23 cellular contexts compared by ENCODE assay signal in the genomic region with DNA sequence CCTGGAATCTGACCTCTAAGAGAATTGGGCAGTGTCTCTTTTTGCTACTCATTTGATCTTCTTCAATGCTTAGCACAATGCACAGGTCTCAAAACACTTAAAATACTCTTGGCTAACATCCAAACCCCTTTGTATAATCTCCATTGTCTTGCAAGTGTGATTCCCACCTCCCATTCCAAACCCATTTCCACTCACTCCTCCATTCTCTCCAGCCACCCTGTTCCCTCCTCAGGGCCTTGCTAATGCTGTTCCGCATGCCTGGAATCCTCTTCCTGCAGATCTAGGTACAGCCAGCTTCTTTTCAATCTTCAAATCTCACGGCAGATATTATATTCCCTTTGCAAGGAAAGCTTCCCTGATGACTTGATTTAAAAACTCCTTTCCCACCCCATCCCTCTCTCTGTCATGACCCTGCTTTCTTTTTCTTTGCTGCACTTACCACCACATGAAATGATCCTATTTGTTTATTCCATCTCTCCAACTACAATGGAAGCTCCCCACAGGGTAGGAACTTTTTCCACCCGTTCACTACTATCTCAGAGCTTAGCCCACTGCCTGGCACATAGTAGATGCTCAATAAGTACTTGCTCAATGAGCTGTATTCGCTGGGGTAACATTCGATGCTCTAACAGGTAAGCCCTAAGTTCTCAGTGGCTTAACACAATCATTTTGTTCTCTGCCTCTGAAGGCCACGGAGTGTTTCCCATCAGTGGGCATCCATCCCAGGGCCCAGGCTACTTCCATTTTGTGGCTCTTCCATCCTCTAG.
"Had no signal": no experiment of that assay in that cellular context is flagged by ENCODE, and none has a peak within 500 bp of the region (broad histone marks: within the 10 kb centered on the region; RNA-seq: fewer than 3 reads in every experiment).

No MANE protein-coding gene starts in this region.

- DNase-seq: activated CD4-positive, alpha-beta T cell treated with anti-CD3 and anti-CD28 coated beads for 48 hours; activated CD4-positive, alpha-beta T cell treated with anti-CD3 and anti-CD28 coated beads, Interleukin-2, amount 50 U/mL, for 48 hours; activated CD8-positive, alpha-beta memory T cell treated with anti-CD3 and anti-CD28 coated beads for 24 hours; activated effector memory CD4-positive, alpha-beta T cell treated with Interleukin-2 at 50 U/mL for 16 hours; activated naive CD4-positive, alpha-beta T cell treated with Interleukin-2 at 50 U/mL for 16 hours; anterior cingulate cortex; dermis blood vessel endothelial cell; effector CD4-positive, alpha-beta T cell; esophagus squamous epithelium; foreskin melanocyte; left ventricle myocardium superior; mucosa of descending colon; pancreas; sigmoid colon; small intestine; stimulated activated CD4-positive, alpha-beta T cell treated with anti-CD3 and anti-CD28 coated beads, Interleukin-15, amount 100 ng/mL, for 24 hours; stimulated activated CD4-positive, alpha-beta T cell treated with anti-CD3 and anti-CD28 coated beads, Interleukin-2, amount 100 ng/mL, for 24 hours; stimulated activated naive B cell treated with anti-CD40 and anti-IgM and Interleukin-4, amounts not matched to agents 10 μg/mL and 1 μg/mL and 100 μg/mL, for 72 hours; testis; transverse colon had no signal

- H3K4me1 ChIP-seq: esophagus squamous epithelium, pancreas, prostate gland, transverse colon had no signal

- H3K27ac ChIP-seq: epithelial cell of prostate, esophagus squamous epithelium, pancreas, prostate gland, testis, transverse colon, VCaP had no signal

- H3K4me3 ChIP-seq: esophagus squamous epithelium, mucosa of descending colon, pancreas, prostate gland, sigmoid colon, testis, transverse colon had no signal

- H3K27me3 ChIP-seq: esophagus squamous epithelium, pancreas, sigmoid colon, testis, transverse colon had no signal

- H3K36me3 ChIP-seq: esophagus squamous epithelium, pancreas, prostate gland, sigmoid colon, transverse colon had no signal

- H3K9me3 ChIP-seq: esophagus squamous epithelium, mucosa of descending colon, pancreas, prostate gland, sigmoid colon, testis, transverse colon had no signal
